In genomic region chr17:59558953-59559352, GRCh38 we compare ENCODE assay signal across 10 cellular contexts. TPM values are rescaled to one million over a fixed set of nuclear protein-coding genes. Genes with fewer than 3 reads are reported as not detected.
DNase-seq lines count a peak whose midpoint lies in the region; ATAC-seq and TF ChIP-seq lines count a peak whose summit lies in the region.
"Had no signal": no experiment of that assay in that cellular context is flagged by ENCODE, and none has a peak within 500 bp of the region (broad histone marks: within the 10 kb centered on the region; RNA-seq: fewer than 3 reads in every experiment).

No MANE protein-coding gene starts in this region.

- H3K9me3 ChIP-seq in Loucy (ENCODE audit: insufficient read depth, low read depth, low read length) (no peaks in the 10 kb centered on the region), neural progenitor cell (ENCODE audit: low read depth) (no peaks in the 10 kb centered on the region)

- no peaks in the 10 kb centered on the region for H4K20me1 ChIP-seq in Loucy (ENCODE audit: insufficient read depth, low read length, poor library complexity, severe bottlenecking)
- H4K20me1 ChIP-seq in neural progenitor cell (ENCODE audit: low read depth): no peaks in the 10 kb centered on the region

- H3K36me3 ChIP-seq in Loucy (ENCODE audit: insufficient read depth, low read length) (no peaks in the 10 kb centered on the region), neural progenitor cell (no peaks in the 10 kb centered on the region)

- H3F3A ChIP-seq in Loucy (ENCODE audit: low read depth): no peaks in the 10 kb centered on the region
- H3F3A ChIP-seq in neural progenitor cell (ENCODE audit: low read depth): no peaks in the 10 kb centered on the region

- H3K79me2 ChIP-seq in Loucy (ENCODE audit: insufficient read depth, low read length): no peaks in the 10 kb centered on the region
- H3K79me2 ChIP-seq in neural progenitor cell (ENCODE audit: low read depth): no peaks in the 10 kb centered on the region

- DNase-seq in DMS114 treated with DMSO at 0.1 percent for 48 hours (lab: John Stamatoyannopoulos, UW; ENCODE audit: unreplicated experiment) (peak; percentile 10), chondrocyte (ENCODE audit: low spot score) (no peak), neural progenitor cell (ENCODE audit: low spot score) (no peak), RPMI8226 (no peak), H4 (ENCODE audit: low spot score) (no peak)
- DNase-seq: NCI-H1417 treated with DMSO at 0.1 percent for 48 hours, SIG-M5 had no signal

- H3K27me3 ChIP-seq in Loucy (ENCODE audit: insufficient read depth, low read length, poor library complexity, severe bottlenecking): no peaks in the 10 kb centered on the region
- peaks cover 4% of the 10 kb centered on the region for H3K27me3 ChIP-seq in neural progenitor cell

- H3K27ac Mint-ChIP-seq in chondrocyte (ENCODE audit: unreplicated experiment) (no peak overlapping the region), neural progenitor cell (no peak overlapping the region)

- H3K4me3 ChIP-seq in Loucy (ENCODE audit: low read length, poor library complexity, severe bottlenecking) (no peak overlapping the region), neural progenitor cell (no peak overlapping the region)

- H3K4me1 ChIP-seq in Loucy (ENCODE audit: insufficient read depth, low read length, poor library complexity, severe bottlenecking) (no peaks in the 10 kb centered on the region), neural progenitor cell (no peaks in the 10 kb centered on the region)

- H3K4me2 ChIP-seq in Loucy (ENCODE audit: low read depth, low read length, poor library complexity, severe bottlenecking) (no peak overlapping the region), neural progenitor cell (no peak overlapping the region)

- H3K36me3 Mint-ChIP-seq in chondrocyte (ENCODE audit: low read depth) (no peaks in the 10 kb centered on the region), neural progenitor cell (no peaks in the 10 kb centered on the region)

- peaks cover 11% of the 10 kb centered on the region for H3K27me3 Mint-ChIP-seq in chondrocyte (ENCODE audit: low read depth)
- peaks cover 2% of the 10 kb centered on the region for H3K27me3 Mint-ChIP-seq in neural progenitor cell (ENCODE audit: insufficient read depth, low read depth)

- H3K4me3 Mint-ChIP-seq in chondrocyte (ENCODE audit: unreplicated experiment) (no peak overlapping the region), neural progenitor cell (no peak overlapping the region)

- H3K9ac ChIP-seq in Loucy (ENCODE audit: low read depth, low read length, poor library complexity, severe bottlenecking) (no peak overlapping the region), neural progenitor cell (no peak overlapping the region)

- ATAC-seq in GM21576 (IDR thresholded peaks at IDR 0.05; ENCODE audit: unreplicated experiment) (no peak), GM19455 (IDR thresholded peaks at IDR 0.05; ENCODE audit: unreplicated experiment) (no peak)

- no peak overlapping the region for H3K27ac ChIP-seq in neural progenitor cell

- H2AFZ ChIP-seq in Loucy (ENCODE audit: low read length): no peak overlapping the region
- no peak overlapping the region for H2AFZ ChIP-seq in neural progenitor cell (replicated peaks)

- H3K9me3 Mint-ChIP-seq in chondrocyte (ENCODE audit: low read depth) (no peaks in the 10 kb centered on the region), neural progenitor cell (no peaks in the 10 kb centered on the region)

- H3K9me2 ChIP-seq in Loucy (replicated peaks; ENCODE audit: low read depth, low read length): no peaks in the 10 kb centered on the region

- peak; percentile 45 for TF ChIP-seq CTCF in Loucy (conservative IDR thresholded peaks at IDR 0.05; ENCODE audit: low read length)
- peak; percentile 84 for TF ChIP-seq CTCF in chondrocyte (IDR thresholded peaks at IDR 0.05)
- peak; percentile 20 for TF ChIP-seq CTCF in neural progenitor cell (IDR thresholded peaks at IDR 0.05)

- H3K4me1 Mint-ChIP-seq in chondrocyte (ENCODE audit: low read depth) (no peaks in the 10 kb centered on the region), neural progenitor cell (no peaks in the 10 kb centered on the region)

RNA-seq across cellular contexts. Expression of gene DHX40, which starts 6.5 kb away (rescaled TPM):
- total RNA-seq in chondrocyte: 29.2 to 37.2 TPM (median 30.0 TPM) in 3 replicates
- 81.5 and 108 TPM in 2 replicates for total RNA-seq in neural progenitor cell (ENCODE audit: low replicate concordance)
- total RNA-seq in H4 (2014; rRNA removed; shearing (Covaris generic)): 72.0 and 75.0 TPM in 2 replicates

Comparison
In these comparisons a context has a peak if more than half of its experiments do, and no peak if none do; other contexts are left out.
1. CTCF ChIP-seq: peak in every context shown above with its lines; median percentile 84 in chondrocyte; 45 in Loucy; 20 in neural progenitor cell.